13 cellular contexts compared by ENCODE assay signal in the genomic region with DNA sequence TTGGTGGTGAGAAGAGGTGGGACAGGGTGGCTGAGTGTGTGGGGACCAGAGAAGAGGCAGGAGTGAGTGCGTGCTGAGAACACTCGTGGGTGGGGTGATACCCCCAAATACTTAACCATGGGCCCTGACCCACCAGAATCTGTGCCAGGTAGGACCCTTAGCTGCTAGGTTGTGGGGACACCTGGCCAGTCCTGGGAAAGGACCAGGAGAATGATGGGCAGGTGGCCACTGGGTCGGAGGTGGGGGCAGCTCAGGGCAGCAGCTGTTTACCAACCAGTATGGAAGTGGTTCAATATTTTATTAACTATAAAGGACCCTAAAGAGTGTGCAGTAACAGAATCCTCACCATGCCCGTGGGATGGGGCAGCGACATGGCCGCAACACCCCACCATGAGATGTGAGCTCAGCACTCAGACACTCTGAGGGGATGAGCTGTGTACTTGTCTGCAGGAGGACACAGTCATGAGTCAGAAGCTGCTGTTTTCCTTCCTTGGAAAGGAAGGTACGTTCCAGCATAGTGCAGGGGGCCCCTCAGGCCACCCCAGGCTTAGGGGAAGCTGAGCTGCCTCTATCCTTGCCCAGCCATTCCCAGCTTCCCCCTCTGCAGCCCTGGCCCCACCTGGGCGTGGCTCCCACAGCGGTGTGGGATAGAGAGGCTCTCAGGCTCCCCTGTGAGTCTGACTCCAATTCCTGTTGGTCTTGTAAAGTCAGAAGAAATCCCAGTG. TPM values are rescaled to one million over a fixed set of nuclear protein-coding genes. Genes with fewer than 3 reads are reported as not detected.
DNase-seq lines count a peak whose midpoint lies in the region; ATAC-seq and TF ChIP-seq lines count a peak whose summit lies in the region.
"Had no signal": no experiment of that assay in that cellular context is flagged by ENCODE, and none has a peak within 500 bp of the region (broad histone marks: within the 10 kb centered on the region; RNA-seq: fewer than 3 reads in every experiment).

No MANE protein-coding gene starts in this region.

- H3K4me3 ChIP-seq in duodenal mucosa (ENCODE audit: low read depth in 1 of 2, low read length in 2 of 2), result no peak overlapping the region

- H3K9me3 Mint-ChIP-seq in nephron, result no peaks in the 10 kb centered on the region

- no peaks in the 10 kb centered on the region for H3K36me3 ChIP-seq in duodenal mucosa (ENCODE audit: control insufficient read depth in 1 of 2, insufficient read depth in 2 of 2, low read length in 2 of 2)

- H3K27ac ChIP-seq in duodenal mucosa (ENCODE audit: low read depth, low read length), result peak overlapping the region; percentile 52

- H3K27me3 Mint-ChIP-seq in nephron (ENCODE audit: low read depth), result peaks cover 27% of the 10 kb centered on the region
- H3K27me3 Mint-ChIP-seq: CD4-positive, alpha-beta memory T cell had no signal

- H3K4me1 ChIP-seq in duodenal mucosa (ENCODE audit: control insufficient read depth in 1 of 2, insufficient read depth in 2 of 2, low read length in 2 of 2), result peaks cover 39 to 41% of the 10 kb centered on the region in 2 donors

- H3K9ac ChIP-seq in duodenal mucosa (ENCODE audit: low read depth in 1 of 2, low read length in 2 of 2), result peak overlapping the region; percentile 12 to 65

- no peaks in the 10 kb centered on the region for H3K36me3 Mint-ChIP-seq in nephron (ENCODE audit: low read depth)
- H3K36me3 Mint-ChIP-seq: CD4-positive, alpha-beta memory T cell had no signal

- TF ChIP-seq CTCF in nephron (IDR thresholded peaks at IDR 0.05; ENCODE audit: unreplicated experiment in 3 of 3), result no peak

- no peak for ATAC-seq in left lobe of liver

- DNase-seq in AG20443 (ENCODE audit: low spot score), result peak; percentile 72
- DNase-seq in M059J (ENCODE audit: low read depth), result peak; percentile 71
- no peak for DNase-seq in left lobe of liver (ENCODE audit: low spot score)
- DNase-seq in stimulated activated CD8-positive, alpha-beta memory T cell treated with anti-CD3 and anti-CD28 coated beads, Interleukin-4, amount 100 ng/mL, for 48 hours, result no peak
- DNase-seq in NK-92 treated with Interleukin-12 subunit alpha and Interleukin-12 subunit beta, amount 100 ng/mL, for 24 hours (lab: John Stamatoyannopoulos, UW), result no peak
- no peak for DNase-seq in G401 (ENCODE audit: low spot score)
- DNase-seq: activated CD4-positive, alpha-beta T cell treated with anti-CD3 and anti-CD28 coated beads for 4 hours; CD4-positive, alpha-beta memory T cell; KG1 had no signal

- no peaks in the 10 kb centered on the region for H3K9me3 ChIP-seq in duodenal mucosa (ENCODE audit: control insufficient read depth in 1 of 2, low read length in 2 of 2)

- H3K27me3 ChIP-seq in duodenal mucosa (ENCODE audit: control insufficient read depth in 1 of 2, insufficient read depth in 2 of 2, low read length in 2 of 2), result no peaks in the 10 kb centered on the region

- H3K27ac Mint-ChIP-seq in nephron, result peak overlapping the region in 2 of 3 experiments; percentile 13 to 18
- H3K27ac Mint-ChIP-seq: CD4-positive, alpha-beta memory T cell had no signal

- peaks cover 12% of the 10 kb centered on the region for H3K4me1 Mint-ChIP-seq in nephron

- in situ Hi-C loops in G401 (cut with HindIII; ENCODE audit: low sequenced_read_pairs), result no loop called here

- no peak overlapping the region for H3K4me3 Mint-ChIP-seq in nephron

RNA-seq across cellular contexts. Expression of gene TEX35, which starts 25.4 kb away (rescaled TPM):
- total RNA-seq in M059J (2014; rRNA removed; shearing (Covaris generic)), result not detected in 2 replicates
- not detected for total RNA-seq in left lobe of liver
- total RNA-seq in G401 (2014; rRNA removed; shearing (Covaris generic)), result not detected in 2 replicates
- total RNA-seq: CD4-positive, alpha-beta memory T cell; left colon; pulmonary artery endothelial cell had no signal

RNA-seq across cellular contexts. Expression of gene CLEC20A, which starts 41.6 kb away (rescaled TPM):
- not detected in 2 replicates for total RNA-seq in M059J (2014; rRNA removed; shearing (Covaris generic))
- total RNA-seq in left lobe of liver, result not detected
- not detected in 2 replicates for total RNA-seq in G401 (2014; rRNA removed; shearing (Covaris generic))
- total RNA-seq: CD4-positive, alpha-beta memory T cell; left colon; pulmonary artery endothelial cell had no signal

Comparison
In these comparisons a context has a peak if more than half of its experiments do, and no peak if none do; other contexts are left out.
1. DNase-seq: peak in AG20443 (single experiment) and M059J (single experiment); none in left lobe of liver (single experiment), stimulated activated CD8-positive, alpha-beta memory T cell treated with anti-CD3 and anti-CD28 coated beads, Interleukin-4, amount 100 ng/mL, for 48 hours (single experiment), NK-92 treated with Interleukin-12 subunit alpha and Interleukin-12 subunit beta, amount 100 ng/mL, for 24 hours (single experiment) and G401 (single experiment).